Comparison of ENCODE assay signal across 9 cellular contexts in the genomic region with DNA sequence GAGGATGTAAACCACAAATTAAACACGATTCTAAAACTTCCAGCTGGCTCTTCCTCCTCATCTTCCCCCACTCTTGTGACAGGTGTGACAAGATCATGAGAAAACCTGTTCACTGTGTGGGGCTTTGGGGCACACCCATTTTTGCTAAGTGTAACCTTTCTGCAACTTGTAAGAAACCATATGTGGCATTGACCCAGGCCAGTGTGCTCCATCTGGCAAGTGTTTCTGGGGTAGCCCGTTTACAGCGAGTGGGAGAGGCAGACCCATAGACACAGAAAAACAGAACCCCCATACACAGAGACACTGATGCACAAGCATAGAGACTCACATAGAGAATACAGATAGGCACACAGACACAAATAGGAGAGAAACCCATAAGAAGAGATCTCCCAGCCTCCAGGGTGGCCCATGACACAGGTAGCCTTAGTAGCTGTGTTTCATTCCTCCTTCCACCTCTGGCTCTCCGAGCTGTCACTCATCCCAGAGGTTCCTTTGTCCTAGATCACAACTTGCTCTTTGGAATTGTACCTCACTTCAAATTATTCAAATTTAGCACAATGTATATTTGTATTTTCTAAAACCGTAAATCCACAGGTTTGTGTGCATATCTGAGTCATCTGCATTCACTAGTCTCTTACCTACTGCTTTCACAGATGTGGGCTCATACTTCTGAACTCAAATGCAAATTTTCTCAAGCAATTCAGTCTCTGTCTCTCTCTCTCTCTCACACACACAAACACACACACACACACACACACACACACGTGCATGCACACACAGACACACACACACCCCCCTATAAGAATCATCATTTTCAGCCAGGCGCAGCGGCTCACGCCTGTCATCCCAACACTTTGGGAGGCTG.
DNase-seq lines count a peak whose midpoint lies in the region; ATAC-seq, FAIRE-seq and TF ChIP-seq lines count a peak whose summit lies in the region.
"Had no signal": no experiment of that assay in that cellular context is flagged by ENCODE, and none has a peak within 500 bp of the region (broad histone marks: within the 10 kb centered on the region; RNA-seq: fewer than 3 reads in every experiment).

No MANE protein-coding gene starts in this region.

- no peak overlapping the region for H3K4me2 ChIP-seq in HepG2 (ENCODE audit: low read depth, low read length)

- WGBS in HepG2 (ENCODE audit: low lambda C conversion rate) = 82% methylated on average over 9 of the region's 9 CpGs
- 63% methylated on average over 9 of the region's 9 CpGs for WGBS in right lobe of liver (ENCODE audit: insufficient coverage, low coverage, low lambda C conversion rate, missing lambda C conversion rate)

- POLR2A ChIA-PET in HepG2 (lab: Yijun Ruan, JAX) = no interaction called here

- peaks cover 0 to 5% (median 0%) of the 10 kb centered on the region in 3 donors for H3K9me3 Mint-ChIP-seq in IgD-negative memory B cell

- DNase-seq in HepG2 (ENCODE audit: low spot score) (no peak), right lobe of liver (no peak), NCI-H146 (lab: John Stamatoyannopoulos, UW) (no peak), HuH-7 (ENCODE audit: low spot score) (no peak), NCI-H226 (no peak)
- DNase-seq in effector memory CD4-positive, alpha-beta T cell = no peak
- no peak for DNase-seq in stimulated activated CD4-positive, alpha-beta T cell treated with anti-CD3 and anti-CD28 coated beads, Interleukin-2, amount 100 ng/mL, for 48 hours

- TF ChIP-seq POLR2A in HepG2 (IDR thresholded peaks at IDR 0.05; ENCODE audit: insufficient read depth in 1 of 2, low read depth in 2 of 2, low read length in 2 of 2) (no peak), right lobe of liver (IDR thresholded peaks at IDR 0.05) (no peak)

- in situ Hi-C loops in HepG2 (cut with HindIII; ENCODE audit: extremely low pct_ligation_motif_present, low pct_unique_long_range_greater_than_20kb) = no loop called here

- intact Hi-C loops in HepG2 (cut with micrococcal nuclease; ENCODE audit: unreplicated experiment) = no loop called here
- intact Hi-C loops in right lobe of liver (cut with DNase I) = no loop called here

- H3K27me3 Mint-ChIP-seq in IgD-negative memory B cell = no peaks in the 10 kb centered on the region

- BruUV-seq in HepG2 (replicated peaks; lab: Mats Ljungman, UMichigan) = no TSS peak

- no peaks in the 10 kb centered on the region for H4K20me1 ChIP-seq in HepG2 (ENCODE audit: insufficient read depth, low read length)

- H3K9ac ChIP-seq in HepG2 (ENCODE audit: insufficient read depth, low read depth, low read length) = no peak overlapping the region

- H3K4me1 ChIP-seq in HepG2 (ENCODE audit: insufficient read depth, low read length) (peaks cover 14% of the 10 kb centered on the region), right lobe of liver (peaks cover 0 to 2% (median 0%) of the 10 kb centered on the region in 4 donors)
- peaks cover 17% of the 10 kb centered on the region for H3K4me1 ChIP-seq in effector memory CD4-positive, alpha-beta T cell (ENCODE audit: control insufficient read depth, insufficient read depth, low read length, poor library complexity, severe bottlenecking)

- H3K9me3 ChIP-seq in HepG2 (ENCODE audit: low read length) = no peaks in the 10 kb centered on the region
- H3K9me3 ChIP-seq in right lobe of liver = no peaks in the 10 kb centered on the region
- no peaks in the 10 kb centered on the region for H3K9me3 ChIP-seq in effector memory CD4-positive, alpha-beta T cell (ENCODE audit: control insufficient read depth, low read length)

- no peak for FAIRE-seq in HepG2 (lab: Jason Lieb, UNC)

- H3K36me3 ChIP-seq in HepG2 (replicated peaks in 1 of 2; ENCODE audit: control insufficient read depth in 1 of 2, insufficient read depth in 2 of 2, low read length in 2 of 2) = no peaks in the 10 kb centered on the region
- no peaks in the 10 kb centered on the region for H3K36me3 ChIP-seq in right lobe of liver
- no peaks in the 10 kb centered on the region for H3K36me3 ChIP-seq in effector memory CD4-positive, alpha-beta T cell (ENCODE audit: control insufficient read depth, insufficient read depth, low read length)

- CTCF ChIA-PET in HepG2 (lab: Yijun Ruan, JAX; ENCODE audit: low intra/inter-chr PET ratio, low total read pairs) = no interaction called here

- H2AFZ ChIP-seq in HepG2 (ENCODE audit: low read length) = no peak overlapping the region

- peaks cover 3% of the 10 kb centered on the region for H3K36me3 Mint-ChIP-seq in IgD-negative memory B cell

- TF ChIP-seq EP300 in HepG2 (IDR thresholded peaks at IDR 0.05; ENCODE audit: low read depth in 2 of 2, low read length in 2 of 2) (no peak), HepG2 (CRISPR knock-in tag; IDR thresholded peaks at IDR 0.05; ENCODE audit: borderline replicate concordance) (no peak)

- H3K27ac ChIP-seq in HepG2 (ENCODE audit: extremely low read length, insufficient read depth, low read length) = no peak overlapping the region
- H3K27ac ChIP-seq in right lobe of liver = peak overlapping the region in 1 of 3 donors; percentile 33
- H3K27ac ChIP-seq in effector memory CD4-positive, alpha-beta T cell (ENCODE audit: insufficient read depth, low read length, poor library complexity, severe bottlenecking) = peak overlapping the region; percentile 35

- no peaks in the 10 kb centered on the region for H3K79me2 ChIP-seq in HepG2 (ENCODE audit: insufficient read depth, low read length)

- H3K4me1 Mint-ChIP-seq in IgD-negative memory B cell = peaks cover 30 to 42% (median 33%) of the 10 kb centered on the region in 3 donors

- no peak for TF ChIP-seq CTCF in HepG2 (CRISPR knock-in tag; IDR thresholded peaks at IDR 0.05)
- TF ChIP-seq CTCF in right lobe of liver (IDR thresholded peaks at IDR 0.05) = no peak

- no peaks in the 10 kb centered on the region for H3K27me3 ChIP-seq in HepG2 (ENCODE audit: control insufficient read depth in 1 of 2, insufficient read depth in 2 of 2, low read length in 2 of 2)
- H3K27me3 ChIP-seq in right lobe of liver = no peaks in the 10 kb centered on the region
- H3K27me3 ChIP-seq in effector memory CD4-positive, alpha-beta T cell (replicated peaks; ENCODE audit: control insufficient read depth, insufficient read depth, low read length, poor library complexity, severe bottlenecking) = no peaks in the 10 kb centered on the region

- peak overlapping the region; percentile 51 to 77 (median 63) for H3K4me3 Mint-ChIP-seq in IgD-negative memory B cell

- ATAC-seq in HepG2 (peak; percentile 24; the same call in 1 of the 3 replicates), right lobe of liver (no peak)
- ATAC-seq: Panc1 had no signal

- TF ChIP-seq RAD21 in HepG2 (CRISPR knock-in tag; IDR thresholded peaks at IDR 0.05) = no peak

- H3K27ac Mint-ChIP-seq in IgD-negative memory B cell = peak overlapping the region; percentile 83 to 91 (median 86)

- no peak overlapping the region for H3K4me3 ChIP-seq in HepG2 (replicated peaks in 1 of 3; ENCODE audit: insufficient read depth in 1 of 3, low read depth in 2 of 3, low read length in 3 of 3)
- H3K4me3 ChIP-seq in right lobe of liver = no peak overlapping the region
- no peak overlapping the region for H3K4me3 ChIP-seq in effector memory CD4-positive, alpha-beta T cell (ENCODE audit: insufficient read depth, low read depth, low read length, poor library complexity, severe bottlenecking)

TF ChIP-seq in HepG2, 621 proteins besides CTCF, POLR2A, EP300 and RAD21:
- TF ChIP-seq, protein P1, sequence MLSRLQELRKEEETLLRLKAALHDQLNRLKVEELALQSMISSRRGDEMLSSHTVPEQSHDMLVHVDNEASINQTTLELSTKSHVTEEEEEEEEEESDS (CRISPR knock-in tag; IDR thresholded peaks at IDR 0.05; ENCODE audit: borderline replicate concordance) = no peak
- TF ChIP-seq KMT2A (CRISPR knock-in tag; IDR thresholded peaks at IDR 0.05) (no peak), GLI4 (CRISPR knock-in tag; IDR thresholded peaks at IDR 0.05; ENCODE audit: borderline replicate concordance) (no peak)
- TF ChIP-seq, protein P2, sequence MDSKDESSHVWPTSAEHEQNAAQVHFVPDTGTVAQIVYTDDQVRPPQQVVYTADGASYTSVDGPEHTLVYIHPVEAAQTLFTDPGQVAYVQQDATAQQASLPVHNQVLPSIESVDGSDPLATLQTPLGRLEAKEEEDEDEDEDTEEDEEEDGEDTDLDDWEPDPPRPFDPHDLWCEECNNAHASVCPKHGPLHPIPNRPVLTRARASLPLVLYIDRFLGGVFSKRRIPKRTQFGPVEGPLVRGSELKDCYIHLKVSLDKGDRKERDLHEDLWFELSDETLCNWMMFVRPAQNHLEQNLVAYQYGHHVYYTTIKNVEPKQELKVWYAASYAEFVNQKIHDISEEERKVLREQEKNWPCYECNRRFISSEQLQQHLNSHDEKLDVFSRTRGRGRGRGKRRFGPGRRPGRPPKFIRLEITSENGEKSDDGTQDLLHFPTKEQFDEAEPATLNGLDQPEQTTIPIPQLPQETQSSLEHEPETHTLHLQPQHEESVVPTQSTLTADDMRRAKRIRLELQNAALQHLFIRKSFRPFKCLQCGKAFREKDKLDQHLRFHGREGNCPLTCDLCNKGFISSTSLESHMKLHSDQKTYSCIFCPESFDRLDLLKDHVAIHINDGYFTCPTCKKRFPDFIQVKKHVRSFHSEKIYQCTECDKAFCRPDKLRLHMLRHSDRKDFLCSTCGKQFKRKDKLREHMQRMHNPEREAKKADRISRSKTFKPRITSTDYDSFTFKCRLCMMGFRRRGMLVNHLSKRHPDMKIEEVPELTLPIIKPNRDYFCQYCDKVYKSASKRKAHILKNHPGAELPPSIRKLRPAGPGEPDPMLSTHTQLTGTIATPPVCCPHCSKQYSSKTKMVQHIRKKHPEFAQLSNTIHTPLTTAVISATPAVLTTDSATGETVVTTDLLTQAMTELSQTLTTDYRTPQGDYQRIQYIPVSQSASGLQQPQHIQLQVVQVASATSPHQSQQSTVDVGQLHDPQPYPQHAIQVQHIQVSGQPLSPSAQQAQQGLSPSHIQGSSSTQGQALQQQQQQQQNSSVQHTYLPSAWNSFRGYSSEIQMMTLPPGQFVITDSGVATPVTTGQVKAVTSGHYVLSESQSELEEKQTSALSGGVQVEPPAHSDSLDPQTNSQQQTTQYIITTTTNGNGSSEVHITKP (CRISPR knock-in tag; IDR thresholded peaks at IDR 0.05; ENCODE audit: low read depth) = no peak
- TF ChIP-seq, protein P3, sequence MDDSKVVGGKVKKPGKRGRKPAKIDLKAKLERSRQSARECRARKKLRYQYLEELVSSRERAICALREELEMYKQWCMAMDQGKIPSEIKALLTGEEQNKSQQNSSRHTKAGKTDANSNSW (CRISPR knock-in tag; IDR thresholded peaks at IDR 0.05; ENCODE audit: borderline replicate concordance) = no peak
